8 cellular contexts compared by ENCODE assay signal in the genomic region with DNA sequence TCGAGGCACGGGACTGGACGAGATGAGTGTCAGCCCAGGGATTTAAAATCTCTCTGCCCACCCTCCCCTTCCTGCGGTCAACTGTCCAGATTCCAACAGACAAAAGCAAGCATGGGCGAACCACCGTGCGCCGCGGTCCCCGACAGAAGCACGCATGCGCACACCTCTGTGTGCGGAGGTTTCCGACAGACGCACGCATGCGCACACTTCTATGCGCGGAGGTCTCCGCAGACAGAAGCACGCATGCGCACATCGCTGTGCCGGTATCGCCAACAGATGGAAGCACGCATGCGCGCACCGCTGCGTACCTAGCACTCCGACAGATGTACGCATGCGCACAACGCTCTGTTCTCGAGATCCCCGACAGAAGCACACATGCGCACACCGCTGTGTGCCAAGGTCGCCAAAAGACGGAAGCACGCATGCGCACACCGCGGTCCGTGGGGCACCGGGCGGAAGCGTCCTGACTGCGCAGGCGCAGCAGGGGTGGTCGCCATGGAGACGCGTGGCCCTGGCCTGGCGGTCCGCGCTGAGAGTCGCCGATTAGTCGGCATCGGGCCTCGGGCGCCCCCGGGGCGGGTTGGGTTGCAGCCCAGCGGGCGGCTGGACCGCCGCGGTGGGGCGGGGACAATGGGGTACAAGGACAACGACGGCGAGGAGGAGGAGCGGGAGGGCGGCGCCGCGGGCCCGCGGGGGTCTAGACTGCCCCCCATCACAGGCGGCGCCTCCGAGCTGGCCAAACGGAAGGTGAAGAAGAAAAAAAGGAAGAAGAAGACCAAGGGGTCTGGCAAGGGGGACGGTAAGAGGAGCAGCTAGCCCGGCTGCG. TPM values are rescaled to one million over a fixed set of nuclear protein-coding genes. Genes with fewer than 3 reads are reported as not detected.
DNase-seq lines count a peak whose midpoint lies in the region; ATAC-seq and TF ChIP-seq lines count a peak whose summit lies in the region.

No MANE protein-coding gene starts in this region.

- DNase-seq in DMS 273 treated with DMSO at 0.1 percent for 48 hours (lab: John Stamatoyannopoulos, UW) = peak; percentile 87
- DNase-seq in HuH-7.5 (ENCODE audit: low spot score) = peak; percentile 92
- DNase-seq in OCI-LY7 (ENCODE audit: low spot score) = peak; percentile 100
- peak; percentile 98 for DNase-seq in activated T-cell treated with anti-CD3 and anti-CD28 coated beads for 4 hours
- peak; percentile 96 for DNase-seq in epithelial cell of esophagus (ENCODE audit: low read depth)
- DNase-seq in middle frontal gyrus (ENCODE audit: extremely low spot score, low spot score) = peak; percentile 97
- peak; percentile 99 for DNase-seq in stimulated activated CD8-positive, alpha-beta memory T cell treated with anti-CD3 and anti-CD28 coated beads, Interleukin-2, amount 100 ng/mL, for 1 hour (ENCODE audit: low read depth in 2 of 2)

- no peak for TF ChIP-seq CTCF in OCI-LY7 (conservative IDR thresholded peaks at IDR 0.05; ENCODE audit: low read length)
- no peak for TF ChIP-seq CTCF in epithelial cell of esophagus (IDR thresholded peaks at IDR 0.05; ENCODE audit: insufficient read depth, low read depth, low read length, missing control alignments)

- H2AFZ ChIP-seq in OCI-LY7 (ENCODE audit: low read length) = peak overlapping the region; percentile 86; the same call in 1 of the 2 replicates

- ATAC-seq in GM21528 (IDR thresholded peaks at IDR 0.05; ENCODE audit: low FRiP score, unreplicated experiment) = peak; percentile 79

- peak overlapping the region; percentile 88 for H3K4me2 ChIP-seq in OCI-LY7 (ENCODE audit: low read length)

- H3K4me3 ChIP-seq in OCI-LY7 (ENCODE audit: low read depth, low read length, poor library complexity, severe bottlenecking) (peak overlapping the region; percentile 79), epithelial cell of esophagus (ENCODE audit: low read length) (peak overlapping the region; percentile 86)

- CTCF ChIA-PET in OCI-LY7 (lab: Charles Lee; ENCODE audit: unreplicated experiment) = no interaction called here

- no peaks in the 10 kb centered on the region for H3K9me2 ChIP-seq in OCI-LY7 (ENCODE audit: insufficient read depth, low read length)

- H3K27ac ChIP-seq in OCI-LY7 (ENCODE audit: low read depth, low read length, poor library complexity, severe bottlenecking) = peak overlapping the region; percentile 35

- peaks cover 13% of the 10 kb centered on the region for H3K4me1 ChIP-seq in OCI-LY7 (ENCODE audit: insufficient read depth, low read length, poor library complexity, severe bottlenecking)

- POLR2A ChIA-PET in OCI-LY7 (lab: Charles Lee) = no interaction called here

- H4K20me1 ChIP-seq in OCI-LY7 (ENCODE audit: insufficient read depth, low read length) = no peaks in the 10 kb centered on the region

- no peaks in the 10 kb centered on the region for H3K36me3 ChIP-seq in OCI-LY7 (ENCODE audit: insufficient read depth, low read length)

- H3K79me2 ChIP-seq in OCI-LY7 (ENCODE audit: insufficient read depth, low read depth, low read length) = no peaks in the 10 kb centered on the region

- BruUV-seq in OCI-LY7 (replicated peaks; lab: Mats Ljungman, UMichigan) = no TSS peak

- H3K9me3 ChIP-seq in OCI-LY7 (ENCODE audit: low read length) = no peaks in the 10 kb centered on the region

- intact Hi-C loops in OCI-LY7 (cut with micrococcal nuclease; ENCODE audit: unreplicated experiment) = loop anchor here (5.0 kb wide), 2 partner anchors 102 to 587 kb away; partner anchors contain the start of gene TIMM22

RNA-seq across cellular contexts. Expression of gene RFLNB, which starts 35.7 kb away (rescaled TPM):
- 14.8 and 15.7 TPM in 2 replicates for total RNA-seq in OCI-LY7 (2014; rRNA removed; shearing (Covaris generic))
- 24.7 and 25.3 TPM in 2 replicates for total RNA-seq in OCI-LY7 (2022)

RNA-seq across cellular contexts. Expression of gene RPH3AL, which starts 57.5 kb away (rescaled TPM):
- total RNA-seq in OCI-LY7 (2014; rRNA removed; shearing (Covaris generic)) = 1.0 and 5.9 TPM in 2 replicates
- total RNA-seq in OCI-LY7 (2022) = 2.0 and 2.2 TPM in 2 replicates

Comparison
In these comparisons a context has a peak if more than half of its experiments do, and no peak if none do; other contexts are left out.
1. Peak in every context shown above with its lines: DNase-seq, ATAC-seq, H3K4me3 ChIP-seq and H3K27ac ChIP-seq.